ENCODE assay signal across 8 cellular contexts in the genomic region with DNA sequence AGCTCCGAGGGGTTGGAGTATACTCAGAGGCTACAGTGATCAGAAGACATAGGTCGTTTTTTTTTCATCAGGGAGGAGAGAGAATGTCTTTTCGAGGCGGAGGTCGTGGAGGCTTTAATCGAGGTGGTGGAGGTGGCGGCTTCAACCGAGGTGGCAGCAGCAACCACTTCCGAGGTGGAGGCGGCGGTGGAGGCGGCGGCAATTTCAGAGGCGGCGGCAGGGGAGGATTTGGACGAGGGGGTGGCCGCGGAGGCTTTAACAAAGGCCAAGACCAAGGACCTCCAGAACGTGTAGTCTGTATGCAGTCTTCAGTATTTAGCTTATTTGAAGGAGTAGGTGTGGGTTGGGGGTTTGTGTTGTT. TPM values are rescaled to one million over a fixed set of nuclear protein-coding genes. Genes with fewer than 3 reads are reported as not detected.
A peak's percentile ranks its signal among the peaks of the same experiment; 100 is the strongest.
DNase-seq lines count a peak whose midpoint lies in the region; ATAC-seq and TF ChIP-seq lines count a peak whose summit lies in the region.

No MANE protein-coding gene starts in this region.

- intact Hi-C loops in ovary (cut with DNase I): loop anchor here in 2 of 4 donors (5.0 to 10.0 kb wide), 3 partner anchors 81 to 384 kb away; a partner anchor contains a TSS

- no peaks in the 10 kb centered on the region for H3K27me3 Mint-ChIP-seq in activated CD8-positive, alpha-beta T cell treated with anti-CD3 and anti-CD28 coated beads, Interleukin-2, amount 10 ng/mL, durations not matched to agents 7 days and 5 days (ENCODE audit: low read depth)
- H3K27me3 Mint-ChIP-seq in type B pancreatic cell: peaks cover under 1% of the 10 kb centered on the region

- POLR2A ChIA-PET in activated CD8-positive, alpha-beta T cell treated with anti-CD3 and anti-CD28 coated beads, Interleukin-2, amount 10 ng/mL, durations not matched to agents 7 days and 5 days (lab: Charles Lee): no interaction called here

- H3K36me3 ChIP-seq in HUES64 (ENCODE audit: insufficient read depth, low read length) (peaks cover 41% of the 10 kb centered on the region), ovary (no peaks in the 10 kb centered on the region)

- no peaks in the 10 kb centered on the region for H3K9me3 Mint-ChIP-seq in activated CD8-positive, alpha-beta T cell treated with anti-CD3 and anti-CD28 coated beads, Interleukin-2, amount 10 ng/mL, durations not matched to agents 7 days and 5 days (ENCODE audit: insufficient read depth)
- H3K9me3 Mint-ChIP-seq in type B pancreatic cell: no peaks in the 10 kb centered on the region

- H3K4me1 Mint-ChIP-seq in activated CD8-positive, alpha-beta T cell treated with anti-CD3 and anti-CD28 coated beads, Interleukin-2, amount 10 ng/mL, durations not matched to agents 7 days and 5 days (ENCODE audit: low read depth): peaks cover 47% of the 10 kb centered on the region
- H3K4me1 Mint-ChIP-seq in type B pancreatic cell (ENCODE audit: unreplicated experiment): peaks cover 30% of the 10 kb centered on the region

- H3K27ac Mint-ChIP-seq in activated CD8-positive, alpha-beta T cell treated with anti-CD3 and anti-CD28 coated beads, Interleukin-2, amount 10 ng/mL, durations not matched to agents 7 days and 5 days: peak overlapping the region; percentile 98
- peak overlapping the region; percentile 98 for H3K27ac Mint-ChIP-seq in type B pancreatic cell

- H3K27me3 ChIP-seq in HUES64 (ENCODE audit: insufficient read depth, low read length) (no peaks in the 10 kb centered on the region), ovary (no peaks in the 10 kb centered on the region)

- H3K9me3 ChIP-seq in HUES64 (ENCODE audit: insufficient read depth, low read depth, low read length): no peaks in the 10 kb centered on the region
- H3K9me3 ChIP-seq in ovary: no peaks in the 10 kb centered on the region

- no peak for TF ChIP-seq POLR2A in ovary (IDR thresholded peaks at IDR 0.05)

- H3K27ac ChIP-seq in HUES64 (ENCODE audit: low read depth, low read length): peak overlapping the region; percentile 83
- peak overlapping the region; percentile 23 to 72 for H3K27ac ChIP-seq in ovary

- TF ChIP-seq EP300 in ovary (IDR thresholded peaks at IDR 0.05): no peak

- CTCF ChIA-PET in activated CD8-positive, alpha-beta T cell treated with anti-CD3 and anti-CD28 coated beads, Interleukin-2, amount 10 ng/mL, durations not matched to agents 7 days and 5 days (lab: Charles Lee): interaction anchor here (0.7 to 1.0 kb wide), 3 partner anchors 10 to 383 kb away, joined by 3 to 4 read pairs (median 3); no protein-coding TSS in a partner anchor

- peaks cover 48% of the 10 kb centered on the region for H3K36me3 Mint-ChIP-seq in activated CD8-positive, alpha-beta T cell treated with anti-CD3 and anti-CD28 coated beads, Interleukin-2, amount 10 ng/mL, durations not matched to agents 7 days and 5 days (ENCODE audit: low read depth)
- H3K36me3 Mint-ChIP-seq in type B pancreatic cell: peaks cover 24% of the 10 kb centered on the region

- WGBS in HUES64: under 1% methylated on average over 19 of the region's 19 CpGs
- WGBS in ovary, 3 donors: 0 to 1% (median 0%) methylated on average over 19 of the region's 19 CpGs

- peak overlapping the region; percentile 94 for H3K4me3 ChIP-seq in HUES64 (ENCODE audit: low read length)
- peak overlapping the region; percentile 98 for H3K4me3 ChIP-seq in epithelial cell of proximal tubule (ENCODE audit: low read depth, low read length)
- peak overlapping the region; percentile 85 for H3K4me3 ChIP-seq in ovary

- H3K4me3 Mint-ChIP-seq in activated CD8-positive, alpha-beta T cell treated with anti-CD3 and anti-CD28 coated beads, Interleukin-2, amount 10 ng/mL, durations not matched to agents 7 days and 5 days: peak overlapping the region; percentile 99
- H3K4me3 Mint-ChIP-seq in type B pancreatic cell: peak overlapping the region; percentile 99

- peak; percentile 35 for ATAC-seq in activated CD8-positive, alpha-beta T cell treated with anti-CD3 and anti-CD28 coated beads, Interleukin-2, amount 10 ng/mL, durations not matched to agents 7 days and 5 days
- no peak for ATAC-seq in HG02763 (IDR thresholded peaks at IDR 0.05; ENCODE audit: unreplicated experiment)
- no peak for ATAC-seq in HG03520 (IDR thresholded peaks at IDR 0.05; ENCODE audit: unreplicated experiment)

- DNase-seq in activated CD8-positive, alpha-beta T cell treated with anti-CD3 and anti-CD28 coated beads, Interleukin-2, amount 10 ng/mL, durations not matched to agents 7 days and 5 days: peak; percentile 70
- DNase-seq in epithelial cell of proximal tubule (ENCODE audit: low read depth): no peak
- DNase-seq in ovary: peak in 2 of 5 donors; percentile 29 to 41
- DNase-seq in type B pancreatic cell (ENCODE audit: extremely low spot score, unreplicated experiment): no peak
- DNase-seq in mesenteric fat pad (ENCODE audit: low spot score): no peak

- H3K4me1 ChIP-seq in HUES64 (ENCODE audit: insufficient read depth, low read length): peaks cover 8% of the 10 kb centered on the region; the same call in 1 of the 2 replicates
- peaks cover 4% of the 10 kb centered on the region for H3K4me1 ChIP-seq in ovary (ENCODE audit: insufficient read depth)

- H3K9ac ChIP-seq in HUES64 (ENCODE audit: low read depth, low read length): peak overlapping the region; percentile 94

- no peak for TF ChIP-seq CTCF in epithelial cell of proximal tubule (conservative IDR thresholded peaks at IDR 0.05; ENCODE audit: low read depth, low read length)
- TF ChIP-seq CTCF in ovary (IDR thresholded peaks at IDR 0.05): no peak
- no peak for TF ChIP-seq CTCF in type B pancreatic cell (conservative IDR thresholded peaks at IDR 0.05)

RNA-seq across cellular contexts. Expression of a gene that starts 0.5 kb away (rescaled TPM):
- polyA plus RNA-seq in HUES64 (2013, experiment 1 of 2): 43.3 TPM
- polyA plus RNA-seq in HUES64 (2013, experiment 2 of 2): 42.3 TPM
- total RNA-seq in activated CD8-positive, alpha-beta T cell treated with anti-CD3 and anti-CD28 coated beads, Interleukin-2, amount 10 ng/mL, durations not matched to agents 7 days and 5 days: 10 to 100 TPM; 24.1 to 27.2 TPM
- total RNA-seq in epithelial cell of proximal tubule (12.7 and 27.7 TPM in 2 replicates), ovary (10 to 100 TPM in 6 of 7 donors, 1 to 10 TPM in 1; 4.3 to 22.5 (median 15.7) TPM), type B pancreatic cell (ENCODE audit: low replicate concordance) (27.9 and 44.7 TPM in 2 replicates), mesenteric fat pad (15.7 TPM)
- 10 to 100 TPM; 14.8 to 27.9 TPM for polyA plus RNA-seq in ovary

RNA-seq across cellular contexts. Expression of a gene that starts 11.7 kb away (rescaled TPM):
- polyA plus RNA-seq in HUES64 (2013, experiment 1 of 2): 0.20 TPM
- polyA plus RNA-seq in HUES64 (2013, experiment 2 of 2): 0.25 TPM
- under 1 TPM in 1 of 2 experiments, not detected in 1; 0.26 TPM for total RNA-seq in activated CD8-positive, alpha-beta T cell treated with anti-CD3 and anti-CD28 coated beads, Interleukin-2, amount 10 ng/mL, durations not matched to agents 7 days and 5 days
- total RNA-seq in epithelial cell of proximal tubule (not detected in 2 replicates), ovary (under 1 TPM in 4 of 7 donors, not detected in 3; 0.23 to 0.57 (median 0.32) TPM), type B pancreatic cell (ENCODE audit: low replicate concordance) (0.41 TPM in 1 of 2 replicates, not detected in the other), mesenteric fat pad (not detected)
- under 1 TPM; 0.06 to 0.20 TPM for polyA plus RNA-seq in ovary

RNA-seq across cellular contexts. Expression of a gene that starts 14.3 kb away (rescaled TPM):
- not detected for polyA plus RNA-seq in HUES64 (2013, experiment 1 of 2)
- polyA plus RNA-seq in HUES64 (2013, experiment 2 of 2): not detected
- total RNA-seq in activated CD8-positive, alpha-beta T cell treated with anti-CD3 and anti-CD28 coated beads, Interleukin-2, amount 10 ng/mL, durations not matched to agents 7 days and 5 days: not detected
- total RNA-seq in epithelial cell of proximal tubule (2.6 and 5.8 TPM in 2 replicates), ovary (100 to 1,000 TPM in 1 of 7 donors, 10 to 100 TPM in 6; 13.1 to 108 (median 34.6) TPM), type B pancreatic cell (ENCODE audit: low replicate concordance) (15.4 and 24.0 TPM in 2 replicates), mesenteric fat pad (21.9 TPM)
- polyA plus RNA-seq in ovary: 100 to 1,000 TPM in 1 of 2 donors, 10 to 100 TPM in 1; 38.2 to 112 TPM

RNA-seq across cellular contexts. Expression of a gene that starts 31.8 kb away (rescaled TPM):
- polyA plus RNA-seq in HUES64 (2013, experiment 1 of 2): 0.10 TPM
- not detected for polyA plus RNA-seq in HUES64 (2013, experiment 2 of 2)
- under 1 TPM; 0.16 TPM for total RNA-seq in activated CD8-positive, alpha-beta T cell treated with anti-CD3 and anti-CD28 coated beads, Interleukin-2, amount 10 ng/mL, durations not matched to agents 7 days and 5 days
- under 0.01 TPM in 1 of 2 replicates, not detected in the other for total RNA-seq in epithelial cell of proximal tubule
- under 1 TPM in 6 of 7 donors, not detected in 1; 0.05 to 0.35 (median 0.18) TPM for total RNA-seq in ovary
- polyA plus RNA-seq in ovary: under 1 TPM; 0.02 to 0.10 TPM
- 0.27 TPM in 1 of 2 replicates, not detected in the other for total RNA-seq in type B pancreatic cell (ENCODE audit: low replicate concordance)
- total RNA-seq in mesenteric fat pad: 0.16 TPM
